ENCODE assay signal across 12 cellular contexts in the genomic region with DNA sequence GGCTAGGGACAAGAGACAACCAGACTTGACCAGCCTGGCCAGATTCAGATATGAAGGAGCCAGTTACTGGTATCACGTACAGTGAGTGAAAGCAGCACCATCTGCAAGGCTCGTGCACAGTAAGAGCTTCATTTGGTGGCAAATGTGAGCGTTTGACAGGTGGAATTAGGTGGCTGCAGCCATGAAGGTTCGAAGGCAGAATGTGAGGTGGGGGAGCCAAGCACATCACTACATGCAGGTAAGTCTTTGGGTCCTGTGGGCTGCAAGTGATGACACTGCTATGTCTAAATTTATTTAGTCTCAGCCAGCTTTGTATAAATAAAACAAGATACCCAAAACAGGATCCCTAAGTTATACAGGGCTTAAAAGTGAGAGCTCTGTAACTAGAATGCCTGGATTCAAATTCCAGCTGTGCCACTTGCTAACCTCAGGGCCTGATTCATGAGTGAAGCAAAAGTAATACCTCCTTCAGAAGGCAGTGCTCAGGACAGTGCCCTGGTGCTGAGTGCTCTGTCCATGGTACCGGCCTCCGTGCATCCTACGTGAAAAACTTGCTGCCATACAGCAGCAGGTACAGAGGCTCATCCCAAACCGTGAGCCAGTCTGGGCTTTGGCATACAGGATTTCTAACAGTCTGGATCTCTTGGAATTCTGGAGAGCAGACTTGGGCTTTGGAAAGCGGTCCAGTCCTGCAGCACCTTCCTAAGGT.
A peak's percentile ranks its signal among the peaks of the same experiment; 100 is the strongest.
DNase-seq lines count a peak whose midpoint lies in the region; ATAC-seq and TF ChIP-seq lines count a peak whose summit lies in the region.
"Had no signal": no experiment of that assay in that cellular context is flagged by ENCODE, and none has a peak within 500 bp of the region (broad histone marks: within the 10 kb centered on the region; RNA-seq: fewer than 3 reads in every experiment).

No MANE protein-coding gene starts in this region.

- no peak for TF ChIP-seq RAD21 in Ishikawa (IDR thresholded peaks at IDR 0.05; ENCODE audit: low read depth)

- no peak overlapping the region for H3K27ac ChIP-seq in brain microvascular endothelial cell
- H3K27ac ChIP-seq: ascending aorta, thoracic aorta had no signal

- H3K36me3 ChIP-seq in brain microvascular endothelial cell (replicated peaks) = peaks cover 31% of the 10 kb centered on the region

- no peak for ATAC-seq in HG03095 (IDR thresholded peaks at IDR 0.05; ENCODE audit: unreplicated experiment)
- ATAC-seq in GM18870 (IDR thresholded peaks at IDR 0.05; ENCODE audit: unreplicated experiment) = no peak

- DNase-seq in ELF-1 (ENCODE audit: low read depth, low spot score) = peak; percentile 54
- DNase-seq in brain microvascular endothelial cell = peak; percentile 27
- DNase-seq in left kidney (ENCODE audit: low read depth, low spot score) = peak; percentile 80
- no peak for DNase-seq in NCI-H1436 treated with DMSO at 0.1 percent for 48 hours (lab: John Stamatoyannopoulos, UW)
- DNase-seq: GF-D8; hippocampal formation; stimulated activated CD4-positive, alpha-beta T cell treated with anti-CD3 and anti-CD28 coated beads, Interleukin-1b, Interleukin-23, amount 100 ng/mL, for 48 hours had no signal

- H3K27me3 ChIP-seq in brain microvascular endothelial cell (replicated peaks) = no peaks in the 10 kb centered on the region
- H3K27me3 ChIP-seq: ascending aorta had no signal

- no peak for TF ChIP-seq EP300 in Ishikawa (IDR thresholded peaks at IDR 0.05; ENCODE audit: borderline replicate concordance)

- H3K4me3 ChIP-seq in brain microvascular endothelial cell (ENCODE audit: low read depth, low read length) = no peak overlapping the region
- H3K4me3 ChIP-seq: ascending aorta, thoracic aorta had no signal

- no peak for TF ChIP-seq CTCF in brain microvascular endothelial cell (IDR thresholded peaks at IDR 0.05; ENCODE audit: low read depth, low read length, missing control alignments)

- in situ Hi-C loops in brain microvascular endothelial cell (cut with HindIII; ENCODE audit: low pct_ligation_motif_present, low sequenced_read_pairs) = no loop called here

TF ChIP-seq in Ishikawa, 13 proteins besides CTCF, POLR2A, EP300 and RAD21:
- TF ChIP-seq, protein P1, sequence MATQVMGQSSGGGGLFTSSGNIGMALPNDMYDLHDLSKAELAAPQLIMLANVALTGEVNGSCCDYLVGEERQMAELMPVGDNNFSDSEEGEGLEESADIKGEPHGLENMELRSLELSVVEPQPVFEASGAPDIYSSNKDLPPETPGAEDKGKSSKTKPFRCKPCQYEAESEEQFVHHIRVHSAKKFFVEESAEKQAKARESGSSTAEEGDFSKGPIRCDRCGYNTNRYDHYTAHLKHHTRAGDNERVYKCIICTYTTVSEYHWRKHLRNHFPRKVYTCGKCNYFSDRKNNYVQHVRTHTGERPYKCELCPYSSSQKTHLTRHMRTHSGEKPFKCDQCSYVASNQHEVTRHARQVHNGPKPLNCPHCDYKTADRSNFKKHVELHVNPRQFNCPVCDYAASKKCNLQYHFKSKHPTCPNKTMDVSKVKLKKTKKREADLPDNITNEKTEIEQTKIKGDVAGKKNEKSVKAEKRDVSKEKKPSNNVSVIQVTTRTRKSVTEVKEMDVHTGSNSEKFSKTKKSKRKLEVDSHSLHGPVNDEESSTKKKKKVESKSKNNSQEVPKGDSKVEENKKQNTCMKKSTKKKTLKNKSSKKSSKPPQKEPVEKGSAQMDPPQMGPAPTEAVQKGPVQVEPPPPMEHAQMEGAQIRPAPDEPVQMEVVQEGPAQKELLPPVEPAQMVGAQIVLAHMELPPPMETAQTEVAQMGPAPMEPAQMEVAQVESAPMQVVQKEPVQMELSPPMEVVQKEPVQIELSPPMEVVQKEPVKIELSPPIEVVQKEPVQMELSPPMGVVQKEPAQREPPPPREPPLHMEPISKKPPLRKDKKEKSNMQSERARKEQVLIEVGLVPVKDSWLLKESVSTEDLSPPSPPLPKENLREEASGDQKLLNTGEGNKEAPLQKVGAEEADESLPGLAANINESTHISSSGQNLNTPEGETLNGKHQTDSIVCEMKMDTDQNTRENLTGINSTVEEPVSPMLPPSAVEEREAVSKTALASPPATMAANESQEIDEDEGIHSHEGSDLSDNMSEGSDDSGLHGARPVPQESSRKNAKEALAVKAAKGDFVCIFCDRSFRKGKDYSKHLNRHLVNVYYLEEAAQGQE (IDR thresholded peaks at IDR 0.05; ENCODE audit: low read depth) = peak; percentile 91
- no peak for TF ChIP-seq CREB1 (IDR thresholded peaks at IDR 0.05; ENCODE audit: low read depth)
- TF ChIP-seq EGR1 (IDR thresholded peaks at IDR 0.05) = no peak
